8 cellular contexts compared by ENCODE assay signal in genomic region chr9:137423810-137424291, GRCh38. TPM values are rescaled to one million over a fixed set of nuclear protein-coding genes. Genes with fewer than 3 reads are reported as not detected.
DNase-seq lines count a peak whose midpoint lies in the region; ATAC-seq lines count a peak whose summit lies in the region.

No MANE protein-coding gene starts in this region.

- ATAC-seq in GM18511 (IDR thresholded peaks at IDR 0.05; ENCODE audit: unreplicated experiment) (peak; percentile 4), HG03025 (IDR thresholded peaks at IDR 0.05; ENCODE audit: low FRiP score, unreplicated experiment) (no peak)

- peaks cover 7% of the 10 kb centered on the region for H3K27me3 Mint-ChIP-seq in dendritic cell treated with granulocyte-macrophage colony-stimulating factor and Interleukin-4, amounts not matched to agents 40 ng/mL and 50 ng/mL, for 4 days

- H3K4me1 Mint-ChIP-seq in dendritic cell treated with granulocyte-macrophage colony-stimulating factor and Interleukin-4, amounts not matched to agents 40 ng/mL and 50 ng/mL, for 4 days (ENCODE audit: low read depth), result peaks cover 17% of the 10 kb centered on the region

- H3K36me3 ChIP-seq in HUES64 (ENCODE audit: insufficient read depth, low read length), result peaks cover 2% of the 10 kb centered on the region; the same call in 1 of the 2 replicates
- H3K36me3 ChIP-seq in mucosa of rectum (ENCODE audit: control insufficient read depth in 2 of 2, insufficient read depth in 2 of 2, low read length in 2 of 2), result peaks cover 0 to 3% of the 10 kb centered on the region in 2 donors

- H3K27ac ChIP-seq in HUES64 (ENCODE audit: low read depth, low read length) (no peak overlapping the region), mucosa of rectum (ENCODE audit: low read depth in 2 of 2, low read length in 2 of 2) (peak overlapping the region; percentile 86 to 91)

- no peaks in the 10 kb centered on the region for H3K9me3 ChIP-seq in HUES64 (ENCODE audit: insufficient read depth, low read depth, low read length)
- no peaks in the 10 kb centered on the region for H3K9me3 ChIP-seq in mucosa of rectum (ENCODE audit: control insufficient read depth in 2 of 2, low read length in 2 of 2)

- H3K4me1 ChIP-seq in HUES64 (ENCODE audit: insufficient read depth, low read length) (peaks cover 5% of the 10 kb centered on the region; the same call in 1 of the 2 replicates), mucosa of rectum (ENCODE audit: control insufficient read depth in 2 of 2, insufficient read depth in 2 of 2, low read length in 2 of 2) (peaks cover 12 to 18% of the 10 kb centered on the region in 2 donors)

- H3K4me3 Mint-ChIP-seq in dendritic cell treated with granulocyte-macrophage colony-stimulating factor and Interleukin-4, amounts not matched to agents 40 ng/mL and 50 ng/mL, for 4 days, result peak overlapping the region; percentile 62

- peak overlapping the region; percentile 41 for H3K27ac Mint-ChIP-seq in dendritic cell treated with granulocyte-macrophage colony-stimulating factor and Interleukin-4, amounts not matched to agents 40 ng/mL and 50 ng/mL, for 4 days

- H3K27me3 ChIP-seq in HUES64 (ENCODE audit: insufficient read depth, low read length), result peaks cover 16% of the 10 kb centered on the region
- H3K27me3 ChIP-seq in mucosa of rectum (ENCODE audit: control insufficient read depth in 2 of 2, insufficient read depth in 2 of 2, low read length in 2 of 2), result no peaks in the 10 kb centered on the region

- WGBS in HUES64, result 35% methylated on average over 39 of the region's 39 CpGs

- DNase-seq in DMS79 treated with DMSO at 0.1 percent for 48 hours (lab: John Stamatoyannopoulos, UW) (no peak), globus pallidus (ENCODE audit: low spot score) (no peak)
- DNase-seq in activated CD4-positive, alpha-beta T cell treated with anti-CD3 and anti-CD28 coated beads, Interleukin-2, amount 50 U/mL, for 4 hours, result no peak

- H3K9ac ChIP-seq in HUES64 (ENCODE audit: low read depth, low read length) (peak overlapping the region; percentile 52; the same call in 1 of the 2 replicates), mucosa of rectum (ENCODE audit: low read depth in 1 of 2, low read length in 2 of 2) (peak overlapping the region; percentile 74 to 97)

- no peaks in the 10 kb centered on the region for H3K9me3 Mint-ChIP-seq in dendritic cell treated with granulocyte-macrophage colony-stimulating factor and Interleukin-4, amounts not matched to agents 40 ng/mL and 50 ng/mL, for 4 days

- peak overlapping the region; percentile 55 for H3K4me3 ChIP-seq in HUES64 (ENCODE audit: low read length)
- H3K4me3 ChIP-seq in mucosa of rectum (ENCODE audit: low read length in 2 of 2), result peak overlapping the region; percentile 69 to 78

- intact Hi-C loops in dendritic cell treated with granulocyte-macrophage colony-stimulating factor and Interleukin-4, amounts not matched to agents 40 ng/mL and 50 ng/mL, for 4 days (cut with micrococcal nuclease), result no loop called here

- H3K36me3 Mint-ChIP-seq in dendritic cell treated with granulocyte-macrophage colony-stimulating factor and Interleukin-4, amounts not matched to agents 40 ng/mL and 50 ng/mL, for 4 days (ENCODE audit: low read depth), result peaks cover 10% of the 10 kb centered on the region

RNA-seq across cellular contexts. Expression of gene NOXA1, which starts 0.7 kb away (rescaled TPM):
- polyA plus RNA-seq in HUES64 (2013, experiment 1 of 2), result 0.25 TPM
- polyA plus RNA-seq in HUES64 (2013, experiment 2 of 2), result 0.32 TPM

RNA-seq across cellular contexts. Expression of gene EXD3, which starts 0.9 kb away (rescaled TPM):
- polyA plus RNA-seq in HUES64 (2013, experiment 1 of 2), result 4.1 TPM
- 6.3 TPM for polyA plus RNA-seq in HUES64 (2013, experiment 2 of 2)

RNA-seq across cellular contexts. Expression of gene ENTPD8, which starts 17.3 kb away (rescaled TPM):
- polyA plus RNA-seq in HUES64 (2013, experiment 1 of 2), result 0.25 TPM
- 0.19 TPM for polyA plus RNA-seq in HUES64 (2013, experiment 2 of 2)

RNA-seq across cellular contexts. Expression of gene NSMF, which starts 35.3 kb away (rescaled TPM):
- 41.1 TPM for polyA plus RNA-seq in HUES64 (2013, experiment 1 of 2)
- polyA plus RNA-seq in HUES64 (2013, experiment 2 of 2), result 46.5 TPM
